In the genomic region with DNA sequence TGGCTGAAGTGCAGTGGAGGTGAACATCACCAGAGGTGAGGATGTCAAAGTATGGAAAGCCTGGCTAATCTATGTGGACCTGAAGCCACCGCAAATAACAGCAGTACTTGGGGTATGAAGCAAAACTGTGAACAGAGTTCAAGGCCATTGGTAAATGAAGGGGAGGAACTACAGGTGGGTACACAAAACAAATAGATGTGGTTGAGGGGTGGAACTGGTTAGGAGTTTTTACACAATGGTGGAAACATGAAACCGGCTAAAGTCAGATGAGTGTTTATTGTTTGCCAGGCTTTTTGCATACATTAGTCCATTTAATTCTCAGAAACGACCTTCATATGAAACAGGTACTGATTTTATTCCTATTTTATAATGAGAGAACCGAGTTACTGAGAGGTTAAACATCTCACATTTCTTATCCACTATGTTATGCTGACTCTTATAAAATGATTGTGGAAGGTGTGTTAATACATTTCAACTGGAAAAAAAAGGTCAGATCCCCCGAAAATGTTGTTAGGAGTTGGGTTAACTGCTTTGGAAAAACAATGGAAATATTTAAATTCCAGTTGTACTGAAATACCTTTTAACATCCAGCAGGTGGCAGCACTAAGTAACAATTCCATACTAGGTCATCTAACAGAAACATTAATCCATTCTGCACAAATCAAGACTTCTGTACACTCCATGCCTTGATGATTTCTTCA, we compare ENCODE assay signal across 8 cellular contexts. TPM values are rescaled to one million over a fixed set of nuclear protein-coding genes. Genes with fewer than 3 reads are reported as not detected.
DNase-seq lines count a peak whose midpoint lies in the region; ATAC-seq and TF ChIP-seq lines count a peak whose summit lies in the region.

No MANE protein-coding gene starts in this region.

- no peak overlapping the region for H2BK5ac ChIP-seq in IMR-90 (ENCODE audit: low read depth, low read length, poor library complexity, severe bottlenecking)

- POLR2A ChIA-PET in IMR-90 (lab: Charles Lee; ENCODE audit: unreplicated experiment), result no interaction called here

- ATAC-seq in IMR-90 (ENCODE audit: low read depth) (peak; percentile 81), esophagus mucosa (peak; percentile 51), HG03135 (IDR thresholded peaks at IDR 0.05; ENCODE audit: unreplicated experiment) (no peak)

- H3K36me3 ChIP-seq in IMR-90 (ENCODE audit: control insufficient read depth, insufficient read depth, low read length), result peaks cover 26% of the 10 kb centered on the region
- H3K36me3 ChIP-seq in ovary, result peaks cover 2% of the 10 kb centered on the region

- H4K8ac ChIP-seq in IMR-90 (ENCODE audit: low read depth in 2 of 2, low read length in 2 of 2), result no peak overlapping the region

- no peak for TF ChIP-seq EP300 in ovary (IDR thresholded peaks at IDR 0.05)

- in situ Hi-C loops in IMR-90 (cut with MboI; ENCODE audit: low sequenced_read_pairs), result no loop called here

- H4K5ac ChIP-seq in IMR-90 (ENCODE audit: low read depth, low read length), result no peak overlapping the region

- H3K14ac ChIP-seq in IMR-90 (replicated peaks; ENCODE audit: low read depth, low read length), result no peak overlapping the region

- H3K27me3 ChIP-seq in IMR-90 (ENCODE audit: control insufficient read depth, insufficient read depth, low read length) (no peaks in the 10 kb centered on the region), ovary (no peaks in the 10 kb centered on the region)

- TF ChIP-seq POLR2A in IMR-90 (IDR thresholded peaks at IDR 0.05; ENCODE audit: low read depth, low read length), result no peak
- no peak for TF ChIP-seq POLR2A in ovary (IDR thresholded peaks at IDR 0.05)

- peak; percentile 11 to 13 for DNase-seq in NCI-H2081 (lab: John Stamatoyannopoulos, UW)
- DNase-seq in NCI-H2081 treated with DMSO at 0.1 percent for 48 hours (lab: John Stamatoyannopoulos, UW), result no peak
- peak; percentile 52 for DNase-seq in IMR-90
- peak; percentile 52 for DNase-seq in RPMI7951 (ENCODE audit: low read depth)
- DNase-seq in ovary, result no peak
- DNase-seq in OCI-M2 (lab: John Stamatoyannopoulos, UW; ENCODE audit: unreplicated experiment), result no peak

- no peak overlapping the region for H4K91ac ChIP-seq in IMR-90 (ENCODE audit: insufficient read depth, low read depth, low read length)

- no peak overlapping the region for H3K4ac ChIP-seq in IMR-90 (ENCODE audit: low read depth, low read length)

- no peak overlapping the region for H2BK15ac ChIP-seq in IMR-90 (ENCODE audit: low read depth, low read length)

- H3K18ac ChIP-seq in IMR-90 (ENCODE audit: low read depth, low read length), result no peak overlapping the region

- H3K4me2 ChIP-seq in IMR-90 (ENCODE audit: low read depth, low read length), result no peak overlapping the region

- no peaks in the 10 kb centered on the region; the same call in 1 of the 2 replicates for H4K20me1 ChIP-seq in IMR-90 (ENCODE audit: insufficient read depth, low read length)

- no peak overlapping the region for H3K9ac ChIP-seq in IMR-90 (ENCODE audit: low read depth, low read length)

- TF ChIP-seq CTCF in IMR-90 (conservative IDR thresholded peaks at IDR 0.05; ENCODE audit: low read depth, low read length), result peak; percentile 60
- TF ChIP-seq CTCF in ovary (IDR thresholded peaks at IDR 0.05), result peak; percentile 29 to 53 (median 44)

- H3K27ac ChIP-seq in IMR-90 (ENCODE audit: insufficient read depth, low read length) (no peak overlapping the region), ovary (no peak overlapping the region)

- 80% methylated on average over 1 of the region's 5 CpGs; no CpG with 5 or more reads in 1 of the 2 experiments for WGBS in IMR-90 (ENCODE audit: extremely low coverage in 2 of 2, insufficient read length in 1 of 2), 2 experiments
- 53 to 65% (median 62%) methylated on average over 5 of the region's 5 CpGs for WGBS in ovary, 3 donors

- H2AK9ac ChIP-seq in IMR-90 (replicated peaks; ENCODE audit: low read depth, low read length, poor library complexity), result no peak overlapping the region

- dilution Hi-C loops in IMR-90 (cut with HindIII; ENCODE audit: low sequenced_read_pairs, unreplicated experiment), result no loop called here

- H3K79me1 ChIP-seq in IMR-90 (ENCODE audit: low read depth in 1 of 2, low read length in 2 of 2), result no peaks in the 10 kb centered on the region

- H3K4me1 ChIP-seq in IMR-90 (ENCODE audit: control insufficient read depth, insufficient read depth, low read length) (no peaks in the 10 kb centered on the region), ovary (ENCODE audit: insufficient read depth) (no peaks in the 10 kb centered on the region)

- H3K4me3 ChIP-seq in IMR-90 (ENCODE audit: insufficient read depth, low read depth, low read length) (no peak overlapping the region), ovary (no peak overlapping the region)

- H2AK5ac ChIP-seq in IMR-90 (ENCODE audit: low read depth, low read length), result no peak overlapping the region

- H2BK20ac ChIP-seq in IMR-90 (ENCODE audit: low read depth, low read length), result no peak overlapping the region

- TF ChIP-seq RAD21 in IMR-90 (IDR thresholded peaks at IDR 0.05; ENCODE audit: low read length), result peak; percentile 49

- CTCF ChIA-PET in IMR-90 (lab: Yijun Ruan, JAX), result interaction anchor here (0.6 kb wide), 1 partner anchor 1110 kb away, joined by 3 read pairs; no protein-coding TSS in a partner anchor

- H2BK120ac ChIP-seq in IMR-90 (ENCODE audit: low read depth, low read length), result no peak overlapping the region

- H2AFZ ChIP-seq in IMR-90 (replicated peaks; ENCODE audit: low read length, poor library complexity), result no peak overlapping the region

- intact Hi-C loops in IMR-90 (cut with micrococcal nuclease), result loop anchor here (1.0 kb wide), 2 partner anchors 199 to 520 kb away; no protein-coding TSS in a partner anchor
- intact Hi-C loops in ovary (cut with DNase I), result no loop called here

- H3K9me3 ChIP-seq in IMR-90 (ENCODE audit: control insufficient read depth, insufficient read depth, low read length) (no peaks in the 10 kb centered on the region), ovary (no peaks in the 10 kb centered on the region)

- H3K9me1 ChIP-seq in IMR-90 (ENCODE audit: insufficient read depth, low read length), result no peaks in the 10 kb centered on the region; the same call in 1 of the 2 replicates

- H3K23ac ChIP-seq in IMR-90 (ENCODE audit: low read depth, low read length), result no peak overlapping the region

- H3K56ac ChIP-seq in IMR-90 (ENCODE audit: extremely low read depth, insufficient read depth, low read length), result no peak overlapping the region

- BruUV-seq in IMR-90 (replicated peaks; lab: Mats Ljungman, UMichigan), result no TSS peak

TF ChIP-seq in IMR-90, 13 proteins besides CTCF, POLR2A, EP300 and RAD21 (continues in another document):
- TF ChIP-seq MXI1 (IDR thresholded peaks at IDR 0.05; ENCODE audit: borderline replicate concordance, low read depth, low read length), result no peak
- TF ChIP-seq USF2 (IDR thresholded peaks at IDR 0.05; ENCODE audit: low read depth, low read length), result no peak
- no peak for TF ChIP-seq MAZ (IDR thresholded peaks at IDR 0.05; ENCODE audit: borderline replicate concordance, low read depth, low read length)
- peak; percentile 29; the same call in 1 of the 2 replicates for TF ChIP-seq SMC3 (IDR thresholded peaks at IDR 0.05; ENCODE audit: low read depth, low read length)
- no peak for TF ChIP-seq ELK1 (IDR thresholded peaks at IDR 0.05; ENCODE audit: borderline replicate concordance, low read depth, low read length)
- no peak for TF ChIP-seq CHD1 (IDR thresholded peaks at IDR 0.05; ENCODE audit: low read depth, low read length)
- TF ChIP-seq NFE2L2 (IDR thresholded peaks at IDR 0.05; ENCODE audit: low read depth, low read length), result no peak
- no peak for TF ChIP-seq BHLHE40 (IDR thresholded peaks at IDR 0.05; ENCODE audit: low read depth, low read length)
- peak; percentile 10; the same call in 1 of the 2 replicates for TF ChIP-seq MAFK (IDR thresholded peaks at IDR 0.05; ENCODE audit: low read depth, low read length)
- no peak for TF ChIP-seq FOS (IDR thresholded peaks at IDR 0.05; ENCODE audit: low read depth, low read length)

RNA-seq across cellular contexts. Expression of gene GTF2B, which starts 44.3 kb away (rescaled TPM):
- 41.0 and 55.5 TPM in 2 replicates for total RNA-seq in IMR-90 (2012; rRNA removed)
- 24.3 and 32.0 TPM in 2 replicates for polyA plus RNA-seq in IMR-90 (2012; rRNA removed)
- 6.2 and 7.1 TPM in 2 replicates for polyA plus RNA-seq in IMR-90 (2012; cell fraction: cytosol; rRNA removed)
- 2.6 and 22.9 TPM in 2 replicates for polyA plus RNA-seq in IMR-90 (2012; cell fraction: nucleus; rRNA removed; ENCODE audit: low replicate concordance)
- total RNA-seq in RPMI7951 (2014; rRNA removed; shearing (Covaris generic)), result 49.2 and 59.7 TPM in 2 replicates
- total RNA-seq in esophagus mucosa, result 15.4 TPM
- 10 to 100 TPM; 23.2 to 38.7 (median 24.8) TPM for total RNA-seq in ovary
- 10 to 100 TPM; 34.5 to 34.9 TPM for polyA plus RNA-seq in ovary

RNA-seq across cellular contexts. Expression of gene KYAT3, which starts 56.8 kb away (rescaled TPM):
- total RNA-seq in IMR-90 (2012; rRNA removed), result 20.4 and 34.2 TPM in 2 replicates
- 19.6 and 22.6 TPM in 2 replicates for polyA plus RNA-seq in IMR-90 (2012; rRNA removed)
- 2.9 and 3.7 TPM in 2 replicates for polyA plus RNA-seq in IMR-90 (2012; cell fraction: cytosol; rRNA removed)
- polyA plus RNA-seq in IMR-90 (2012; cell fraction: nucleus; rRNA removed; ENCODE audit: low replicate concordance), result 1.7 and 14.5 TPM in 2 replicates
- 38.8 and 40.6 TPM in 2 replicates for total RNA-seq in RPMI7951 (2014; rRNA removed; shearing (Covaris generic))
- total RNA-seq in esophagus mucosa, result 26.3 TPM
- 10 to 100 TPM; 20.4 to 35.5 (median 25.7) TPM for total RNA-seq in ovary
- polyA plus RNA-seq in ovary, result 10 to 100 TPM; 21.2 to 40.3 TPM

RNA-seq across cellular contexts. Expression of gene RBMXL1, which starts 56.8 kb away (rescaled TPM):
- 8.1 and 10.8 TPM in 2 replicates for total RNA-seq in IMR-90 (2012; rRNA removed)
- polyA plus RNA-seq in IMR-90 (2012; rRNA removed), result 2.8 and 3.5 TPM in 2 replicates
- polyA plus RNA-seq in IMR-90 (2012; cell fraction: cytosol; rRNA removed), result 1.4 and 2.4 TPM in 2 replicates
- polyA plus RNA-seq in IMR-90 (2012; cell fraction: nucleus; rRNA removed; ENCODE audit: low replicate concordance), result 0.64 and 3.7 TPM in 2 replicates
- total RNA-seq in RPMI7951 (2014; rRNA removed; shearing (Covaris generic)), result 17.1 and 17.5 TPM in 2 replicates
- total RNA-seq in esophagus mucosa, result 13.9 TPM
- total RNA-seq in ovary, result 10 to 100 TPM; 12.4 to 30.0 (median 22.5) TPM
- polyA plus RNA-seq in ovary, result 10 to 100 TPM in 1 of 2 donors, 1 to 10 TPM in 1; 8.8 to 15.2 TPM

Comparison
In these comparisons a context has a peak if more than half of its experiments do, and no peak if none do; other contexts are left out.
1. DNase-seq: peak in NCI-H2081 (2 of 2), IMR-90 (single experiment) and RPMI7951 (single experiment); none in NCI-H2081 treated with DMSO at 0.1 percent for 48 hours (single experiment), ovary (0 of 5) and OCI-M2 (single experiment).